ENCODE assay signal across 8 cellular contexts in genomic region chr11:32435947-32436750, GRCh38. TPM values are rescaled to one million over a fixed set of nuclear protein-coding genes. Genes with fewer than 3 reads are reported as not detected.
DNase-seq lines count a peak whose midpoint lies in the region; ATAC-seq and TF ChIP-seq lines count a peak whose summit lies in the region.
"Had no signal": no experiment of that assay in that cellular context is flagged by ENCODE, and none has a peak within 500 bp of the region (broad histone marks: within the 10 kb centered on the region; RNA-seq: fewer than 3 reads in every experiment).

No MANE protein-coding gene starts in this region.

- in situ Hi-C loops in GM23248 (cut with MboI) (no loop called here), gastrocnemius medialis (cut with MboI; ENCODE audit: low sequenced_read_pairs in 4 of 4) (no loop called here)

- no peak overlapping the region for H3K27ac ChIP-seq in GM23248
- peak overlapping the region; percentile 85 to 95 (median 93) for H3K27ac ChIP-seq in heart right ventricle
- no peak overlapping the region for H3K27ac ChIP-seq in gastrocnemius medialis
- no peak overlapping the region for H3K27ac ChIP-seq in left lung

- peaks cover 4% of the 10 kb centered on the region for H3K36me3 Mint-ChIP-seq in T-cell

- peak overlapping the region; percentile 9 for H3K4me2 ChIP-seq in GM23248 (ENCODE audit: unreplicated experiment)

- intact Hi-C loops in heart right ventricle (cut with DNase I) (loop anchor here in 4 of 10 donors (2.0 to 10.0 kb wide), 4 partner anchors 49 to 149 kb away; partner anchors contain the start of gene EIF3M (in 2 of the 4)), gastrocnemius medialis (cut with DNase I; ENCODE audit: low total_unique reads) (no loop called here), left lung (cut with DNase I) (no loop called here)

- H3K4me1 Mint-ChIP-seq in T-cell, result peaks cover 36 to 52% (median 51%) of the 10 kb centered on the region in 3 donors

- CTCF ChIA-PET in T-cell (lab: Charles Lee), result no interaction called here

- POLR2A ChIA-PET in T-cell (lab: Charles Lee), result no interaction called here

- H3K4me1 ChIP-seq in GM23248 (ENCODE audit: insufficient read depth) (no peaks in the 10 kb centered on the region), heart right ventricle (peaks cover 0 to 65% (median 33%) of the 10 kb centered on the region in 9 donors), gastrocnemius medialis (peaks cover 0 to 3% of the 10 kb centered on the region in 2 donors), left lung (peaks cover 6 to 40% of the 10 kb centered on the region in 2 donors)

- H3K9ac ChIP-seq in GM23248, result no peak overlapping the region

- H3K27ac Mint-ChIP-seq in T-cell, result peak overlapping the region in 1 of 2 donors; percentile 32

- ATAC-seq in T-cell (replicated peaks in 1 of 4) (no peak), heart right ventricle (peak; percentile 37 to 64 (median 53)), gastrocnemius medialis (no peak), left lung (no peak)

- H3K27me3 ChIP-seq in GM23248 (replicated peaks; ENCODE audit: insufficient read depth) (peaks cover 98% of the 10 kb centered on the region), heart right ventricle (peaks cover 9 to 100% (median 94%) of the 10 kb centered on the region in 7 donors), gastrocnemius medialis (peaks cover 80 to 96% (median 92%) of the 10 kb centered on the region in 3 donors), left lung (peaks cover 99 to 100% of the 10 kb centered on the region in 2 donors)

- no peaks in the 10 kb centered on the region for H3K9me2 ChIP-seq in GM23248 (ENCODE audit: insufficient read depth)

- H3K27me3 Mint-ChIP-seq in T-cell, result peaks cover 71 to 86% of the 10 kb centered on the region in 2 donors

- no peaks in the 10 kb centered on the region for H3K9me3 ChIP-seq in GM23248 (ENCODE audit: low read depth)
- H3K9me3 ChIP-seq in heart right ventricle, result no peaks in the 10 kb centered on the region
- H3K9me3 ChIP-seq in gastrocnemius medialis, result no peaks in the 10 kb centered on the region
- no peaks in the 10 kb centered on the region for H3K9me3 ChIP-seq in left lung

- H3K9me3 Mint-ChIP-seq in T-cell, result no peaks in the 10 kb centered on the region

- H3K79me2 ChIP-seq in GM23248 (ENCODE audit: insufficient read depth), result no peaks in the 10 kb centered on the region

- H3F3A ChIP-seq in GM23248 (ENCODE audit: insufficient read depth), result no peaks in the 10 kb centered on the region

- TF ChIP-seq POLR2A in gastrocnemius medialis (IDR thresholded peaks at IDR 0.05), result no peak

- no peaks in the 10 kb centered on the region for H3K36me3 ChIP-seq in GM23248 (ENCODE audit: low read depth)
- peaks cover 0 to 14% (median 0%) of the 10 kb centered on the region in 9 donors for H3K36me3 ChIP-seq in heart right ventricle
- no peaks in the 10 kb centered on the region for H3K36me3 ChIP-seq in gastrocnemius medialis
- no peaks in the 10 kb centered on the region for H3K36me3 ChIP-seq in left lung

- TF ChIP-seq CTCF in heart right ventricle (IDR thresholded peaks at IDR 0.05), result no peak
- no peak for TF ChIP-seq CTCF in gastrocnemius medialis (IDR thresholded peaks at IDR 0.05 in 4 of 5, conservative IDR thresholded peaks at IDR 0.05 in 1 of 5)
- no peak for TF ChIP-seq CTCF in left lung (IDR thresholded peaks at IDR 0.05)

- no peak overlapping the region for H2AFZ ChIP-seq in GM23248

- H3K4me3 ChIP-seq in GM23248 (no peak overlapping the region), heart right ventricle (peak overlapping the region; percentile 46 to 71 (median 58)), gastrocnemius medialis (no peak overlapping the region), left lung (no peak overlapping the region)

- DNase-seq in GM23248 (no peak), T-cell (no peak), heart right ventricle (peak in 1 of 2 donors; percentile 74), retina (peak; percentile 62), gastrocnemius medialis (no peak), pons (ENCODE audit: low spot score) (no peak), left lung (no peak)

- no peaks in the 10 kb centered on the region for H4K20me1 ChIP-seq in GM23248 (ENCODE audit: insufficient read depth)

- 3 to 5% methylated on average over 41 to 42 of the region's 42 CpGs for whole genome bisulfite sequencing in GM23248 (ENCODE audit: low coverage in 1 of 2, low lambda C conversion rate in 2 of 2, missing lambda C conversion rate in 2 of 2), 2 experiments
- WGBS in heart right ventricle, 2 donors, result 2% methylated on average over 42 of the region's 42 CpGs

- peak overlapping the region; percentile 6 to 50 (median 36) for H3K4me3 Mint-ChIP-seq in T-cell

RNA-seq across cellular contexts. Expression of gene WT1, which starts 0.8 kb away (rescaled TPM):
- not detected in 2 replicates for total RNA-seq in GM23248 (2014; rRNA removed; shearing (Covaris generic))
- not detected in 2 replicates for polyA plus RNA-seq in GM23248 (2016; fragmentation: Nextera tagmentation; extraction: Ambion mirVana)
- total RNA-seq in T-cell, result not detected
- total RNA-seq in heart right ventricle, result 1 to 10 TPM; 1.9 to 4.6 (median 2.9) TPM
- polyA plus RNA-seq in heart right ventricle, result 1 to 10 TPM; 1.2 TPM
- not detected for total RNA-seq in gastrocnemius medialis
- 1 to 10 TPM in 1 of 2 donors, under 1 TPM in 1; 0.13 to 3.6 TPM for total RNA-seq in left lung
- total RNA-seq: bronchial epithelial cell had no signal

Comparison
In these comparisons a context has a peak if more than half of its experiments do, and no peak if none do; other contexts are left out.
1. H3K27ac ChIP-seq: peak in heart right ventricle (10 of 10); none in GM23248 (single experiment), gastrocnemius medialis (0 of 4) and left lung (0 of 2).
2. H3K4me3 ChIP-seq: peak in heart right ventricle (10 of 10); none in GM23248 (single experiment), gastrocnemius medialis (0 of 4) and left lung (0 of 2).
3. ATAC-seq: peak in heart right ventricle (8 of 8); none in T-cell (0 of 4), gastrocnemius medialis (0 of 2) and left lung (single experiment).